24 cellular contexts compared by ENCODE assay signal in genomic region chr4:126465341-126465740, GRCh38.
"Had no signal": no experiment of that assay in that cellular context is flagged by ENCODE, and none has a peak within 500 bp of the region (broad histone marks: within the 10 kb centered on the region; RNA-seq: fewer than 3 reads in every experiment).

No MANE protein-coding gene starts in this region.

- H3K4me1 Mint-ChIP-seq: activated CD4-positive, alpha-beta memory T cell treated with anti-CD3 and anti-CD28 coated beads, Interleukin-2, amount 10 ng/mL, durations not matched to agents 7 days and 5 days; activated CD8-positive, alpha-beta memory T cell treated with anti-CD3 and anti-CD28 coated beads, Interleukin-2, amount 10 ng/mL, durations not matched to agents 7 days and 5 days; activated naive CD8-positive, alpha-beta T cell treated with anti-CD3 and anti-CD28 coated beads, Interleukin-2, amount 10 ng/mL, durations not matched to agents 7 days and 5 days; central memory CD8-positive, alpha-beta T cell; natural killer cell; stimulated activated effector memory CD8-positive, alpha-beta T cell treated with anti-CD3 and anti-CD28 coated beads, Interleukin-12 subunit alpha, Interleukin-12 subunit beta, amount 100 ng/mL, for 72 hours had no signal

- H3K36me3 Mint-ChIP-seq: activated CD8-positive, alpha-beta memory T cell treated with anti-CD3 and anti-CD28 coated beads, Interleukin-2, amount 10 ng/mL, durations not matched to agents 7 days and 5 days; activated naive CD8-positive, alpha-beta T cell treated with anti-CD3 and anti-CD28 coated beads, Interleukin-2, amount 10 ng/mL, durations not matched to agents 7 days and 5 days; natural killer cell had no signal

- H3K9me3 ChIP-seq: ovary, thoracic aorta, upper lobe of left lung had no signal

- H3K4me1 ChIP-seq: upper lobe of left lung had no signal

- H3K27ac Mint-ChIP-seq: activated CD4-positive, alpha-beta memory T cell treated with anti-CD3 and anti-CD28 coated beads, Interleukin-2, amount 10 ng/mL, durations not matched to agents 7 days and 5 days; activated CD8-positive, alpha-beta memory T cell treated with anti-CD3 and anti-CD28 coated beads, Interleukin-2, amount 10 ng/mL, durations not matched to agents 7 days and 5 days; activated naive CD8-positive, alpha-beta T cell treated with anti-CD3 and anti-CD28 coated beads, Interleukin-2, amount 10 ng/mL, durations not matched to agents 7 days and 5 days; natural killer cell; stimulated activated effector memory CD8-positive, alpha-beta T cell treated with anti-CD3 and anti-CD28 coated beads, Interleukin-12 subunit alpha, Interleukin-12 subunit beta, amount 100 ng/mL, for 72 hours had no signal

- H3K27ac ChIP-seq: brain microvascular endothelial cell, coronary artery, ovary, thoracic aorta, upper lobe of left lung had no signal

- ATAC-seq: activated CD8-positive, alpha-beta memory T cell treated with anti-CD3 and anti-CD28 coated beads, Interleukin-2, amount 10 ng/mL, durations not matched to agents 7 days and 5 days; esophagus mucosa; left colon; natural killer cell; sciatic nerve; stimulated activated effector memory CD8-positive, alpha-beta T cell treated with anti-CD3 and anti-CD28 coated beads, Interleukin-12 subunit alpha, Interleukin-12 subunit beta, amount 100 ng/mL, for 72 hours had no signal

- H3K4me3 Mint-ChIP-seq: activated CD4-positive, alpha-beta memory T cell treated with anti-CD3 and anti-CD28 coated beads, Interleukin-2, amount 10 ng/mL, durations not matched to agents 7 days and 5 days; activated CD8-positive, alpha-beta memory T cell treated with anti-CD3 and anti-CD28 coated beads, Interleukin-2, amount 10 ng/mL, durations not matched to agents 7 days and 5 days; activated naive CD8-positive, alpha-beta T cell treated with anti-CD3 and anti-CD28 coated beads, Interleukin-2, amount 10 ng/mL, durations not matched to agents 7 days and 5 days; central memory CD8-positive, alpha-beta T cell; natural killer cell; stimulated activated effector memory CD8-positive, alpha-beta T cell treated with anti-CD3 and anti-CD28 coated beads, Interleukin-12 subunit alpha, Interleukin-12 subunit beta, amount 100 ng/mL, for 72 hours had no signal

- H3K27me3 Mint-ChIP-seq: activated CD4-positive, alpha-beta memory T cell treated with anti-CD3 and anti-CD28 coated beads, Interleukin-2, amount 10 ng/mL, durations not matched to agents 7 days and 5 days; activated CD8-positive, alpha-beta memory T cell treated with anti-CD3 and anti-CD28 coated beads, Interleukin-2, amount 10 ng/mL, durations not matched to agents 7 days and 5 days; activated naive CD8-positive, alpha-beta T cell treated with anti-CD3 and anti-CD28 coated beads, Interleukin-2, amount 10 ng/mL, durations not matched to agents 7 days and 5 days; central memory CD8-positive, alpha-beta T cell had no signal

- H3K4me3 ChIP-seq: coronary artery, lung, ovary, thoracic aorta, upper lobe of left lung had no signal

- H3K36me3 ChIP-seq: brain microvascular endothelial cell, ovary, thoracic aorta, upper lobe of left lung had no signal

- H3K27me3 ChIP-seq: brain microvascular endothelial cell, ovary, upper lobe of left lung had no signal

- H3K9me3 Mint-ChIP-seq: activated CD4-positive, alpha-beta memory T cell treated with anti-CD3 and anti-CD28 coated beads, Interleukin-2, amount 10 ng/mL, durations not matched to agents 7 days and 5 days; activated naive CD8-positive, alpha-beta T cell treated with anti-CD3 and anti-CD28 coated beads, Interleukin-2, amount 10 ng/mL, durations not matched to agents 7 days and 5 days had no signal

- DNase-seq: activated CD4-positive, alpha-beta memory T cell treated with anti-CD3 and anti-CD28 coated beads, Interleukin-2, amount 10 ng/mL, durations not matched to agents 7 days and 5 days; activated CD4-positive, alpha-beta T cell treated with anti-CD3 and anti-CD28 coated beads for 48 hours; activated CD4-positive, CD25-positive, alpha-beta regulatory T cell; activated CD8-positive, alpha-beta memory T cell treated with anti-CD3 and anti-CD28 coated beads, Interleukin-2, amount 10 ng/mL, durations not matched to agents 7 days and 5 days; activated naive CD4-positive, alpha-beta T cell; activated naive CD8-positive, alpha-beta T cell treated with anti-CD3 and anti-CD28 coated beads, Interleukin-2, amount 10 ng/mL, durations not matched to agents 7 days and 5 days; aorta; brain microvascular endothelial cell; foreskin melanocyte; glutamatergic neuron; hippocampal formation; islet precursor cell; left colon; natural killer cell; ovary; stimulated activated CD4-positive, alpha-beta T cell treated with anti-CD3 and anti-CD28 coated beads, Interleukin-4, amount 100 ng/mL, for 24 hours; upper lobe of left lung had no signal
